Comparison of ENCODE assay signal across 1 cellular context in the genomic region with DNA sequence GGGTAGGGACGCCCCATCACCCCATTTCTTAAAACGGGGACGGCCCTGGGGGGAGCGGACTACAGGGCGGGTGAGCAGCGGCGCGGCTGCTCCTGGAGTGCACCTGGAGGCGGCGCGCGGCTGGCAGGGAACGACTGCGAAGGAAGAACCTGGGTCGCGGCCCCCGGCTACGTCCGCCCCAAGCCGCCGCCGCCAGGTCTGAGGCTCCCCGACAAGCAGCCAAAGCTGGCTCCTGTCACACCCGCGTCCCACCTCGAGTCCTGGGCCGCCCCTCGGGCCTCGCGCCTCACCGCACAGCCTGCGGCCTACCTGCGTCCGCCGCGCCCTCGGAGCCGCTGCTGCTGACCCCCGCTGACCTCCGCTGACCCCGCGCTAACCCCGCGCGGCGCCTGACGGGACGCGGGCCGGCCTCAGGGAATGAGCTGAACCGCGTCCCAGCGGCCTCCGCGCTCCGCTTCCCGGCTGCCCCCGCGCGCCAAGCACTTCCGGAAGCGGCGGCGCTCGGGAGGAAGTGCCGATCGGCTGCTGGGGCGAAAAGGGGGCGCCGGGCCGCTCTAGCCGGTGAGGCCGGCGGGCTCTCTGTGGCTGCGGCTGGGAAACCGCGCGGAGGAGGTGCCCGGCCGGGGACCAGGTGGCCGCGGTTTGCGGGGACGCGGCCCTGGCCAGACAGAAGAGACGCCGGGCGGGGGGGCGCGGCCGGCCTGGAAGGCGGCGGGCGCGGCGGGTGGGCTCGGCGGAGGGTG.
TF ChIP-seq lines count a peak whose summit lies in the region.

A gene with protein sequence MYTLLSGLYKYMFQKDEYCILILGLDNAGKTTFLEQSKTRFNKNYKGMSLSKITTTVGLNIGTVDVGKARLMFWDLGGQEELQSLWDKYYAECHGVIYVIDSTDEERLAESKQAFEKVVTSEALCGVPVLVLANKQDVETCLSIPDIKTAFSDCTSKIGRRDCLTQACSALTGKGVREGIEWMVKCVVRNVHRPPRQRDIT (minus strand): TSS at position 419 of the 743 bp plus-strand sequence. CDS start 885 bp downstream, outside the sequence.
A gene with protein sequence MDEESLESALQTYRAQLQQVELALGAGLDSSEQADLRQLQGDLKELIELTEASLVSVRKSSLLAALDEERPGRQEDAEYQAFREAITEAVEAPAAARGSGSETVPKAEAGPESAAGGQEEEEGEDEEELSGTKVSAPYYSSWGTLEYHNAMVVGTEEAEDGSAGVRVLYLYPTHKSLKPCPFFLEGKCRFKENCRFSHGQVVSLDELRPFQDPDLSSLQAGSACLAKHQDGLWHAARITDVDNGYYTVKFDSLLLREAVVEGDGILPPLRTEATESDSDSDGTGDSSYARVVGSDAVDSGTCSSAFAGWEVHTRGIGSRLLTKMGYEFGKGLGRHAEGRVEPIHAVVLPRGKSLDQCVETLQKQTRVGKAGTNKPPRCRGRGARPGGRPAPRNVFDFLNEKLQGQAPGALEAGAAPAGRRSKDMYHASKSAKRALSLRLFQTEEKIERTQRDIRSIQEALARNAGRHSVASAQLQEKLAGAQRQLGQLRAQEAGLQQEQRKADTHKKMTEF (plus strand): TSS at position 482 of the 743 bp plus-strand sequence. CDS start 542 bp downstream, outside the sequence.

TF ChIP-seq in K562, 482 proteins besides CTCF, POLR2A, EP300 and RAD21 (continued from another document and continues in another):
- TF ChIP-seq, protein P1, sequence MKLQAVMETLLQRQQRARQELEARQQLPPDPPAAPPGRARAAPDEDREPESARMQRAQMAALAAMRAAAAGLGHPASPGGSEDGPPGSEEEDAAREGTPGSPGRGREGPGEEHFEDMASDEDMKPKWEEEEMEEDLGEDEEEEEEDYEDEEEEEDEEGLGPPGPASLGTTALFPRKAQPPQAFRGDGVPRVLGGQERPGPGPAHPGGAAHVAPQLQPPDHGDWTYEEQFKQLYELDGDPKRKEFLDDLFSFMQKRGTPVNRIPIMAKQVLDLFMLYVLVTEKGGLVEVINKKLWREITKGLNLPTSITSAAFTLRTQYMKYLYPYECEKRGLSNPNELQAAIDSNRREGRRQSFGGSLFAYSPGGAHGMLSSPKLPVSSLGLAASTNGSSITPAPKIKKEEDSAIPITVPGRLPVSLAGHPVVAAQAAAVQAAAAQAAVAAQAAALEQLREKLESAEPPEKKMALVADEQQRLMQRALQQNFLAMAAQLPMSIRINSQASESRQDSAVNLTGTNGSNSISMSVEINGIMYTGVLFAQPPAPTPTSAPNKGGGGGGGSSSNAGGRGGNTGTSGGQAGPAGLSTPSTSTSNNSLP (IDR thresholded peaks at IDR 0.05; ENCODE audit: borderline replicate concordance, low read depth, low read length) = no peak
- TF ChIP-seq NR3C1 (CRISPR knock-in tag; IDR thresholded peaks at IDR 0.05) = peak; percentile 77; the same call in 1 of the 2 replicates
- TF ChIP-seq MEIS2 (IDR thresholded peaks at IDR 0.05; ENCODE audit: partially characterized antibody) = no peak
- TF ChIP-seq CREBBP (IDR thresholded peaks at IDR 0.05; ENCODE audit: low read depth, low read length) = no peak
- no peak for TF ChIP-seq NCOA6 (IDR thresholded peaks at IDR 0.05)
- TF ChIP-seq POLR2B (IDR thresholded peaks at IDR 0.05; ENCODE audit: low read depth, partially characterized antibody) = peak; percentile 52
- TF ChIP-seq BCOR (IDR thresholded peaks at IDR 0.05) = no peak
- no peak for TF ChIP-seq XRCC3 (IDR thresholded peaks at IDR 0.05)
- no peak; the same call in 1 of the 2 replicates for TF ChIP-seq TARDBP (IDR thresholded peaks at IDR 0.05)
- TF ChIP-seq, protein P2, sequence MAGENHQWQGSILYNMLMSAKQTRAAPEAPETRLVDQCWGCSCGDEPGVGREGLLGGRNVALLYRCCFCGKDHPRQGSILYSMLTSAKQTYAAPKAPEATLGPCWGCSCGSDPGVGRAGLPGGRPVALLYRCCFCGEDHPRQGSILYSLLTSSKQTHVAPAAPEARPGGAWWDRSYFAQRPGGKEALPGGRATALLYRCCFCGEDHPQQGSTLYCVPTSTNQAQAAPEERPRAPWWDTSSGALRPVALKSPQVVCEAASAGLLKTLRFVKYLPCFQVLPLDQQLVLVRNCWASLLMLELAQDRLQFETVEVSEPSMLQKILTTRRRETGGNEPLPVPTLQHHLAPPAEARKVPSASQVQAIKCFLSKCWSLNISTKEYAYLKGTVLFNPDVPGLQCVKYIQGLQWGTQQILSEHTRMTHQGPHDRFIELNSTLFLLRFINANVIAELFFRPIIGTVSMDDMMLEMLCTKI (IDR thresholded peaks at IDR 0.05; ENCODE audit: partially characterized antibody) = no peak
- TF ChIP-seq, protein P3, sequence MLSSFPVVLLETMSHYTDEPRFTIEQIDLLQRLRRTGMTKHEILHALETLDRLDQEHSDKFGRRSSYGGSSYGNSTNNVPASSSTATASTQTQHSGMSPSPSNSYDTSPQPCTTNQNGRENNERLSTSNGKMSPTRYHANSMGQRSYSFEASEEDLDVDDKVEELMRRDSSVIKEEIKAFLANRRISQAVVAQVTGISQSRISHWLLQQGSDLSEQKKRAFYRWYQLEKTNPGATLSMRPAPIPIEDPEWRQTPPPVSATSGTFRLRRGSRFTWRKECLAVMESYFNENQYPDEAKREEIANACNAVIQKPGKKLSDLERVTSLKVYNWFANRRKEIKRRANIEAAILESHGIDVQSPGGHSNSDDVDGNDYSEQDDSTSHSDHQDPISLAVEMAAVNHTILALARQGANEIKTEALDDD (IDR thresholded peaks at IDR 0.05) = no peak
- TF ChIP-seq ZFP1 (CRISPR knock-in tag; IDR thresholded peaks at IDR 0.05) = no peak
- TF ChIP-seq PYGO2 (tag; IDR thresholded peaks at IDR 0.05) = no peak
- no peak for TF ChIP-seq SMAD1 (IDR thresholded peaks at IDR 0.05; ENCODE audit: low read depth, low read length, partially characterized antibody)
- TF ChIP-seq FOS (IDR thresholded peaks at IDR 0.05; ENCODE audit: extremely low read depth, insufficient read length) = no peak
- TF ChIP-seq, protein P4, sequence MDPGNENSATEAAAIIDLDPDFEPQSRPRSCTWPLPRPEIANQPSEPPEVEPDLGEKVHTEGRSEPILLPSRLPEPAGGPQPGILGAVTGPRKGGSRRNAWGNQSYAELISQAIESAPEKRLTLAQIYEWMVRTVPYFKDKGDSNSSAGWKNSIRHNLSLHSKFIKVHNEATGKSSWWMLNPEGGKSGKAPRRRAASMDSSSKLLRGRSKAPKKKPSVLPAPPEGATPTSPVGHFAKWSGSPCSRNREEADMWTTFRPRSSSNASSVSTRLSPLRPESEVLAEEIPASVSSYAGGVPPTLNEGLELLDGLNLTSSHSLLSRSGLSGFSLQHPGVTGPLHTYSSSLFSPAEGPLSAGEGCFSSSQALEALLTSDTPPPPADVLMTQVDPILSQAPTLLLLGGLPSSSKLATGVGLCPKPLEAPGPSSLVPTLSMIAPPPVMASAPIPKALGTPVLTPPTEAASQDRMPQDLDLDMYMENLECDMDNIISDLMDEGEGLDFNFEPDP (CRISPR knock-in tag; IDR thresholded peaks at IDR 0.05) = no peak
- TF ChIP-seq CCAR2 (IDR thresholded peaks at IDR 0.05; ENCODE audit: low read depth, low read length) = no peak
- no peak for TF ChIP-seq ZZZ3 (IDR thresholded peaks at IDR 0.05)
- no peak for TF ChIP-seq SMARCB1 (IDR thresholded peaks at IDR 0.05; ENCODE audit: insufficient read length, low read depth)
- no peak for TF ChIP-seq RBM14 (IDR thresholded peaks at IDR 0.05; ENCODE audit: borderline replicate concordance, insufficient read depth, low read depth, low read length)
- TF ChIP-seq, protein P5, sequence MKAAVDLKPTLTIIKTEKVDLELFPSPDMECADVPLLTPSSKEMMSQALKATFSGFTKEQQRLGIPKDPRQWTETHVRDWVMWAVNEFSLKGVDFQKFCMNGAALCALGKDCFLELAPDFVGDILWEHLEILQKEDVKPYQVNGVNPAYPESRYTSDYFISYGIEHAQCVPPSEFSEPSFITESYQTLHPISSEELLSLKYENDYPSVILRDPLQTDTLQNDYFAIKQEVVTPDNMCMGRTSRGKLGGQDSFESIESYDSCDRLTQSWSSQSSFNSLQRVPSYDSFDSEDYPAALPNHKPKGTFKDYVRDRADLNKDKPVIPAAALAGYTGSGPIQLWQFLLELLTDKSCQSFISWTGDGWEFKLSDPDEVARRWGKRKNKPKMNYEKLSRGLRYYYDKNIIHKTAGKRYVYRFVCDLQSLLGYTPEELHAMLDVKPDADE (conservative IDR thresholded peaks at IDR 0.05; ENCODE audit: control insufficient read depth, low read depth, low read length) = peak; percentile 74
- TF ChIP-seq, protein P6, sequence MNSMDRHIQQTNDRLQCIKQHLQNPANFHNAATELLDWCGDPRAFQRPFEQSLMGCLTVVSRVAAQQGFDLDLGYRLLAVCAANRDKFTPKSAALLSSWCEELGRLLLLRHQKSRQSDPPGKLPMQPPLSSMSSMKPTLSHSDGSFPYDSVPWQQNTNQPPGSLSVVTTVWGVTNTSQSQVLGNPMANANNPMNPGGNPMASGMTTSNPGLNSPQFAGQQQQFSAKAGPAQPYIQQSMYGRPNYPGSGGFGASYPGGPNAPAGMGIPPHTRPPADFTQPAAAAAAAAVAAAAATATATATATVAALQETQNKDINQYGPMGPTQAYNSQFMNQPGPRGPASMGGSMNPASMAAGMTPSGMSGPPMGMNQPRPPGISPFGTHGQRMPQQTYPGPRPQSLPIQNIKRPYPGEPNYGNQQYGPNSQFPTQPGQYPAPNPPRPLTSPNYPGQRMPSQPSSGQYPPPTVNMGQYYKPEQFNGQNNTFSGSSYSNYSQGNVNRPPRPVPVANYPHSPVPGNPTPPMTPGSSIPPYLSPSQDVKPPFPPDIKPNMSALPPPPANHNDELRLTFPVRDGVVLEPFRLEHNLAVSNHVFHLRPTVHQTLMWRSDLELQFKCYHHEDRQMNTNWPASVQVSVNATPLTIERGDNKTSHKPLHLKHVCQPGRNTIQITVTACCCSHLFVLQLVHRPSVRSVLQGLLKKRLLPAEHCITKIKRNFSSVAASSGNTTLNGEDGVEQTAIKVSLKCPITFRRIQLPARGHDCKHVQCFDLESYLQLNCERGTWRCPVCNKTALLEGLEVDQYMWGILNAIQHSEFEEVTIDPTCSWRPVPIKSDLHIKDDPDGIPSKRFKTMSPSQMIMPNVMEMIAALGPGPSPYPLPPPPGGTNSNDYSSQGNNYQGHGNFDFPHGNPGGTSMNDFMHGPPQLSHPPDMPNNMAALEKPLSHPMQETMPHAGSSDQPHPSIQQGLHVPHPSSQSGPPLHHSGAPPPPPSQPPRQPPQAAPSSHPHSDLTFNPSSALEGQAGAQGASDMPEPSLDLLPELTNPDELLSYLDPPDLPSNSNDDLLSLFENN (IDR thresholded peaks at IDR 0.05; ENCODE audit: low read depth in 2 of 2, low read length in 2 of 2) = no peak
- TF ChIP-seq TAF1 (IDR thresholded peaks at IDR 0.05; ENCODE audit: control insufficient read depth, extremely low read depth, insufficient read depth, low read length, severe bottlenecking) = peak; percentile 71
- TF ChIP-seq POLR3G (IDR thresholded peaks at IDR 0.05; ENCODE audit: extremely low read depth, insufficient read length, insufficient replicate concordance) = no peak
- no peak for TF ChIP-seq HDAC6 (IDR thresholded peaks at IDR 0.05; ENCODE audit: low read depth, low read length)
- TF ChIP-seq, protein P7, sequence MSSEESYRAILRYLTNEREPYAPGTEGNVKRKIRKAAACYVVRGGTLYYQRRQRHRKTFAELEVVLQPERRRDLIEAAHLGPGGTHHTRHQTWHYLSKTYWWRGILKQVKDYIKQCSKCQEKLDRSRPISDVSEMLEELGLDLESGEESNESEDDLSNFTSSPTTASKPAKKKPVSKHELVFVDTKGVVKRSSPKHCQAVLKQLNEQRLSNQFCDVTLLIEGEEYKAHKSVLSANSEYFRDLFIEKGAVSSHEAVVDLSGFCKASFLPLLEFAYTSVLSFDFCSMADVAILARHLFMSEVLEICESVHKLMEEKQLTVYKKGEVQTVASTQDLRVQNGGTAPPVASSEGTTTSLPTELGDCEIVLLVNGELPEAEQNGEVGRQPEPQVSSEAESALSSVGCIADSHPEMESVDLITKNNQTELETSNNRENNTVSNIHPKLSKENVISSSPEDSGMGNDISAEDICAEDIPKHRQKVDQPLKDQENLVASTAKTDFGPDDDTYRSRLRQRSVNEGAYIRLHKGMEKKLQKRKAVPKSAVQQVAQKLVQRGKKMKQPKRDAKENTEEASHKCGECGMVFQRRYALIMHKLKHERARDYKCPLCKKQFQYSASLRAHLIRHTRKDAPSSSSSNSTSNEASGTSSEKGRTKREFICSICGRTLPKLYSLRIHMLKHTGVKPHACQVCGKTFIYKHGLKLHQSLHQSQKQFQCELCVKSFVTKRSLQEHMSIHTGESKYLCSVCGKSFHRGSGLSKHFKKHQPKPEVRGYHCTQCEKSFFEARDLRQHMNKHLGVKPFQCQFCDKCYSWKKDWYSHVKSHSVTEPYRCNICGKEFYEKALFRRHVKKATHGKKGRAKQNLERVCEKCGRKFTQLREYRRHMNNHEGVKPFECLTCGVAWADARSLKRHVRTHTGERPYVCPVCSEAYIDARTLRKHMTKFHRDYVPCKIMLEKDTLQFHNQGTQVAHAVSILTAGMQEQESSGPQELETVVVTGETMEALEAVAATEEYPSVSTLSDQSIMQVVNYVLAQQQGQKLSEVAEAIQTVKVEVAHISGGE (CRISPR knock-in tag; IDR thresholded peaks at IDR 0.05) = peak in 2 of 3 experiments; percentile 49 to 87; a peak in 4 of 6 replicates
- TF ChIP-seq CBFB (CRISPR knock-in tag; IDR thresholded peaks at IDR 0.05) = no peak; the same call in 1 of the 2 replicates
- TF ChIP-seq, protein P8, sequence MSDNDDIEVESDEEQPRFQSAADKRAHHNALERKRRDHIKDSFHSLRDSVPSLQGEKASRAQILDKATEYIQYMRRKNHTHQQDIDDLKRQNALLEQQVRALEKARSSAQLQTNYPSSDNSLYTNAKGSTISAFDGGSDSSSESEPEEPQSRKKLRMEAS (CRISPR knock-in tag; IDR thresholded peaks at IDR 0.05) = peak; percentile 74
